21 cellular contexts compared by ENCODE assay signal in genomic region chr2:202311823-202312388, GRCh38. TPM values are rescaled to one million over a fixed set of nuclear protein-coding genes. Genes with fewer than 3 reads are reported as not detected.
DNase-seq lines count a peak whose midpoint lies in the region; ATAC-seq and TF ChIP-seq lines count a peak whose summit lies in the region.
"Had no signal": no experiment of that assay in that cellular context is flagged by ENCODE, and none has a peak within 500 bp of the region (broad histone marks: within the 10 kb centered on the region; RNA-seq: fewer than 3 reads in every experiment).

No MANE protein-coding gene starts in this region.

- H3K27ac ChIP-seq in cardiac muscle cell (peak overlapping the region; percentile 9), heart left ventricle (no peak overlapping the region)
- H3K27ac ChIP-seq: HL-60, neutrophil, transverse colon had no signal

- peaks cover 4% of the 10 kb centered on the region for H3K36me3 Mint-ChIP-seq in effector memory CD8-positive, alpha-beta T cell (ENCODE audit: insufficient read depth)

- peak overlapping the region; percentile 73 to 76 for H3K27ac Mint-ChIP-seq in effector memory CD8-positive, alpha-beta T cell

- H3K4me1 Mint-ChIP-seq in effector memory CD8-positive, alpha-beta T cell (ENCODE audit: low read depth in 2 of 2) = no peaks in the 10 kb centered on the region
- H3K4me1 Mint-ChIP-seq: stimulated activated naive CD8-positive, alpha-beta T cell treated with anti-CD3 and anti-CD28 coated beads, Interleukin-15, amount 100 ng/mL, for 72 hours had no signal

- WGBS in heart left ventricle, 4 donors = 86 to 89% (median 88%) methylated on average over 4 of the region's 4 CpGs

- TF ChIP-seq POLR2A in heart left ventricle (IDR thresholded peaks at IDR 0.05) = no peak

- H3K4me3 Mint-ChIP-seq in effector memory CD8-positive, alpha-beta T cell = no peak overlapping the region
- H3K4me3 Mint-ChIP-seq: stimulated activated naive CD8-positive, alpha-beta T cell treated with anti-CD3 and anti-CD28 coated beads, Interleukin-15, amount 100 ng/mL, for 72 hours had no signal

- H3K27me3 ChIP-seq in cardiac muscle cell = no peaks in the 10 kb centered on the region
- no peaks in the 10 kb centered on the region for H3K27me3 ChIP-seq in heart left ventricle
- H3K27me3 ChIP-seq: neutrophil, transverse colon had no signal

- H3K9me3 ChIP-seq in cardiac muscle cell (ENCODE audit: low read depth) = no peaks in the 10 kb centered on the region
- no peaks in the 10 kb centered on the region for H3K9me3 ChIP-seq in heart left ventricle
- H3K9me3 ChIP-seq: neutrophil, transverse colon had no signal

- H3K4me3 ChIP-seq in cardiac muscle cell = no peak overlapping the region
- no peak overlapping the region for H3K4me3 ChIP-seq in heart left ventricle
- H3K4me3 ChIP-seq: smooth muscle cell, transverse colon had no signal

- intact Hi-C loops in heart left ventricle (cut with DNase I) = loop anchor here in 1 of 10 donors (10.0 kb wide), 1 partner anchor 63 kb away; the partner anchor contains the start of gene BMPR2

- H3K27me3 Mint-ChIP-seq in effector memory CD8-positive, alpha-beta T cell = no peaks in the 10 kb centered on the region
- H3K27me3 Mint-ChIP-seq: stimulated activated naive CD8-positive, alpha-beta T cell treated with anti-CD3 and anti-CD28 coated beads, Interleukin-15, amount 100 ng/mL, for 72 hours had no signal

- H3K4me1 ChIP-seq in cardiac muscle cell (ENCODE audit: low read depth) (no peaks in the 10 kb centered on the region), heart left ventricle (peaks cover 0 to 8% (median 7%) of the 10 kb centered on the region in 12 donors)

- no peak for ATAC-seq in heart left ventricle
- ATAC-seq in effector memory CD8-positive, alpha-beta T cell (replicated peaks) = no peak
- ATAC-seq in GM21526 (IDR thresholded peaks at IDR 0.05; ENCODE audit: low FRiP score, unreplicated experiment) = no peak
- ATAC-seq: activated CD4-positive, CD25-positive, alpha-beta regulatory T cell treated with anti-CD3 and anti-CD28 coated beads, Interleukin-2, amount 50 U/mL, for 24 hours had no signal

- H3K9me3 Mint-ChIP-seq in effector memory CD8-positive, alpha-beta T cell = no peaks in the 10 kb centered on the region
- H3K9me3 Mint-ChIP-seq: stimulated activated naive CD8-positive, alpha-beta T cell treated with anti-CD3 and anti-CD28 coated beads, Interleukin-15, amount 100 ng/mL, for 72 hours had no signal

- DNase-seq in DMS 273 (lab: John Stamatoyannopoulos, UW; ENCODE audit: unreplicated experiment) (peak; percentile 22), DMS 273 treated with DMSO at 0.1 percent for 48 hours (lab: John Stamatoyannopoulos, UW) (no peak), cardiac muscle cell (ENCODE audit: low read depth in 1 of 2, low spot score in 1 of 2) (no peak), heart left ventricle (no peak), anterior cingulate cortex (lab: John Stamatoyannopoulos, UW) (no peak), NCI-H2196 (lab: John Stamatoyannopoulos, UW; ENCODE audit: unreplicated experiment) (no peak)
- no peak for DNase-seq in effector memory CD8-positive, alpha-beta T cell
- DNase-seq: AML-193; cerebellar nuclear complex; erythroblast; foreskin melanocyte; kidney; NCI-H146; stimulated activated CD4-positive, alpha-beta T cell treated with anti-CD3 and anti-CD28 coated beads, Interleukin-4, amount 100 ng/mL, for 1 hour; stimulated activated naive CD8-positive, alpha-beta T cell treated with anti-CD3 and anti-CD28 coated beads, Interleukin-15, amount 100 ng/mL, for 72 hours; transverse colon had no signal

- no peaks in the 10 kb centered on the region for H3K36me3 ChIP-seq in cardiac muscle cell
- H3K36me3 ChIP-seq in heart left ventricle = peaks cover 0 to 45% (median 9%) of the 10 kb centered on the region in 9 donors

- TF ChIP-seq CTCF in cardiac muscle cell (IDR thresholded peaks at IDR 0.05; ENCODE audit: low read depth, low read length) = no peak
- no peak for TF ChIP-seq CTCF in heart left ventricle (IDR thresholded peaks at IDR 0.05)

RNA-seq across cellular contexts. Expression of gene NOP58, which starts 46.3 kb away (rescaled TPM):
- total RNA-seq in cardiac muscle cell = 48.7 and 75.0 TPM in 2 replicates
- 66.3 and 72.8 TPM in 2 replicates for polyA plus RNA-seq in cardiac muscle cell
- 10 to 100 TPM; 12.9 to 26.6 (median 21.3) TPM for total RNA-seq in heart left ventricle
- polyA plus RNA-seq in heart left ventricle = 10 to 100 TPM; 24.3 to 32.6 TPM
